In genomic region chr14:106745016-106745767, GRCh38 we compare ENCODE assay signal across 7 cellular contexts.
DNase-seq lines count a peak whose midpoint lies in the region; ATAC-seq, FAIRE-seq and TF ChIP-seq lines count a peak whose summit lies in the region.
"Not testable (repeated sequence)": the region's sequence is repeated elsewhere in the genome, so short reads cannot be mapped to it uniquely, and the experiment has no call there.

No MANE protein-coding gene starts in this region.

- POLR2A ChIA-PET in activated CD4-positive, alpha-beta T cell treated with anti-CD3 and anti-CD28 coated beads for 36 hours (lab: Charles Lee); HepG2 (lab: Yijun Ruan, JAX): not testable (repeated sequence)

- 3% methylated on average over 13 of the region's 15 CpGs for WGBS in HepG2 (ENCODE audit: low lambda C conversion rate)

- not testable (repeated sequence) for TF ChIP-seq POLR2A in HepG2 (IDR thresholded peaks at IDR 0.05; ENCODE audit: insufficient read depth in 1 of 2, low read depth in 2 of 2, low read length in 2 of 2)

- H3K27ac ChIP-seq in HepG2 (ENCODE audit: extremely low read length, insufficient read depth, low read length) = not testable (repeated sequence)

- not testable (repeated sequence) for H3K36me3 ChIP-seq in HepG2 (replicated peaks in 1 of 2; ENCODE audit: control insufficient read depth in 1 of 2, insufficient read depth in 2 of 2, low read length in 2 of 2)

- CTCF ChIA-PET in activated CD4-positive, alpha-beta T cell treated with anti-CD3 and anti-CD28 coated beads for 36 hours (lab: Charles Lee) = interaction anchor here (1.1 kb wide), 1 partner anchor 54 kb away, joined by 4 read pairs; no protein-coding TSS in a partner anchor
- CTCF ChIA-PET in HepG2 (lab: Yijun Ruan, JAX; ENCODE audit: low intra/inter-chr PET ratio, low total read pairs) = not testable (repeated sequence)

- H4K20me1 ChIP-seq in HepG2 (ENCODE audit: insufficient read depth, low read length) = not testable (repeated sequence)

- H3K27ac Mint-ChIP-seq in activated CD4-positive, alpha-beta T cell treated with anti-CD3 and anti-CD28 coated beads for 36 hours; activated T-helper 17 cell treated with anti-CD3 and anti-CD28 coated beads, Interleukin-2, amount 50 U/mL, for 72 hours: not testable (repeated sequence)

- not testable (repeated sequence) for H3K9me3 ChIP-seq in HepG2 (ENCODE audit: low read length)

- peak; percentile 53 for ATAC-seq in GM18867 (IDR thresholded peaks at IDR 0.05; ENCODE audit: unreplicated experiment)
- ATAC-seq in GM21528 (IDR thresholded peaks at IDR 0.05; ENCODE audit: low FRiP score, unreplicated experiment) = peak; percentile 53
- ATAC-seq in HG03064 (IDR thresholded peaks at IDR 0.05; ENCODE audit: low read depth, unreplicated experiment) = peak; percentile 57
- ATAC-seq in activated CD4-positive, alpha-beta T cell treated with anti-CD3 and anti-CD28 coated beads for 36 hours = peak; percentile 71
- ATAC-seq in activated T-helper 17 cell treated with anti-CD3 and anti-CD28 coated beads, Interleukin-2, amount 50 U/mL, for 72 hours (replicated peaks) = peak; percentile 50
- not testable (repeated sequence) for ATAC-seq in HepG2

- not testable (repeated sequence) for H3K79me2 ChIP-seq in HepG2 (ENCODE audit: insufficient read depth, low read length)

- TF ChIP-seq RAD21 in HepG2 (CRISPR knock-in tag; IDR thresholded peaks at IDR 0.05) = not testable (repeated sequence)

- H2AFZ ChIP-seq in HepG2 (ENCODE audit: low read length) = not testable (repeated sequence)

- not testable (repeated sequence) for H3K9ac ChIP-seq in HepG2 (ENCODE audit: insufficient read depth, low read depth, low read length)

- H3K27me3 Mint-ChIP-seq in activated CD4-positive, alpha-beta T cell treated with anti-CD3 and anti-CD28 coated beads for 36 hours; activated T-helper 17 cell treated with anti-CD3 and anti-CD28 coated beads, Interleukin-2, amount 50 U/mL, for 72 hours: not testable (repeated sequence)

- not testable (repeated sequence) for H3K4me3 ChIP-seq in HepG2 (replicated peaks in 1 of 3; ENCODE audit: insufficient read depth in 1 of 3, low read depth in 2 of 3, low read length in 3 of 3)

- H3K27me3 ChIP-seq in HepG2 (ENCODE audit: control insufficient read depth in 1 of 2, insufficient read depth in 2 of 2, low read length in 2 of 2) = not testable (repeated sequence)

- intact Hi-C loops in activated CD4-positive, alpha-beta T cell treated with anti-CD3 and anti-CD28 coated beads for 36 hours (cut with DNase I, micrococcal nuclease); HepG2 (cut with micrococcal nuclease; ENCODE audit: unreplicated experiment): not testable (repeated sequence)

- not testable (repeated sequence) for TF ChIP-seq EP300 in HepG2 (IDR thresholded peaks at IDR 0.05; ENCODE audit: low read depth in 2 of 2, low read length in 2 of 2); HepG2 (CRISPR knock-in tag; IDR thresholded peaks at IDR 0.05; ENCODE audit: borderline replicate concordance)

- H3K4me2 ChIP-seq in HepG2 (ENCODE audit: low read depth, low read length) = not testable (repeated sequence)

- H3K4me3 Mint-ChIP-seq in activated CD4-positive, alpha-beta T cell treated with anti-CD3 and anti-CD28 coated beads for 36 hours = not testable (repeated sequence)
- peak overlapping the region; percentile 38 for H3K4me3 Mint-ChIP-seq in activated T-helper 17 cell treated with anti-CD3 and anti-CD28 coated beads, Interleukin-2, amount 50 U/mL, for 72 hours

- not testable (repeated sequence) for H3K4me1 ChIP-seq in HepG2 (ENCODE audit: insufficient read depth, low read length)

- DNase-seq in MV-4-11 (lab: John Stamatoyannopoulos, UW) = peak; percentile 72
- DNase-seq in activated CD4-positive, alpha-beta T cell treated with anti-CD3 and anti-CD28 coated beads for 36 hours = peak; percentile 56
- not testable (repeated sequence) for DNase-seq in HepG2 (ENCODE audit: low spot score)

- H3K36me3 Mint-ChIP-seq in activated CD4-positive, alpha-beta T cell treated with anti-CD3 and anti-CD28 coated beads for 36 hours (ENCODE audit: low read depth); activated T-helper 17 cell treated with anti-CD3 and anti-CD28 coated beads, Interleukin-2, amount 50 U/mL, for 72 hours (ENCODE audit: low read depth): not testable (repeated sequence)

- in situ Hi-C loops in HepG2 (cut with HindIII; ENCODE audit: extremely low pct_ligation_motif_present, low pct_unique_long_range_greater_than_20kb) = not testable (repeated sequence)

- not testable (repeated sequence) for H3K9me3 Mint-ChIP-seq in activated CD4-positive, alpha-beta T cell treated with anti-CD3 and anti-CD28 coated beads for 36 hours (ENCODE audit: low read depth); activated T-helper 17 cell treated with anti-CD3 and anti-CD28 coated beads, Interleukin-2, amount 50 U/mL, for 72 hours

- peaks cover 19% of the 10 kb centered on the region for H3K4me1 Mint-ChIP-seq in activated CD4-positive, alpha-beta T cell treated with anti-CD3 and anti-CD28 coated beads for 36 hours
- not testable (repeated sequence) for H3K4me1 Mint-ChIP-seq in activated T-helper 17 cell treated with anti-CD3 and anti-CD28 coated beads, Interleukin-2, amount 50 U/mL, for 72 hours

- not testable (repeated sequence) for BruUV-seq in HepG2 (replicated peaks; lab: Mats Ljungman, UMichigan)

- FAIRE-seq in HepG2 (lab: Jason Lieb, UNC) = not testable (repeated sequence)

- TF ChIP-seq CTCF in HepG2 (CRISPR knock-in tag; IDR thresholded peaks at IDR 0.05) = not testable (repeated sequence)

TF ChIP-seq in HepG2, 621 proteins besides CTCF, POLR2A, EP300 and RAD21:
- 0 out of 2 replicates have a peak, but pooled peaks have one; percentile 16 for TF ChIP-seq ZNF652 (CRISPR knock-in tag; IDR thresholded peaks at IDR 0.05; ENCODE audit: borderline replicate concordance, low read depth)
